8 cellular contexts compared by ENCODE assay signal in the genomic region with DNA sequence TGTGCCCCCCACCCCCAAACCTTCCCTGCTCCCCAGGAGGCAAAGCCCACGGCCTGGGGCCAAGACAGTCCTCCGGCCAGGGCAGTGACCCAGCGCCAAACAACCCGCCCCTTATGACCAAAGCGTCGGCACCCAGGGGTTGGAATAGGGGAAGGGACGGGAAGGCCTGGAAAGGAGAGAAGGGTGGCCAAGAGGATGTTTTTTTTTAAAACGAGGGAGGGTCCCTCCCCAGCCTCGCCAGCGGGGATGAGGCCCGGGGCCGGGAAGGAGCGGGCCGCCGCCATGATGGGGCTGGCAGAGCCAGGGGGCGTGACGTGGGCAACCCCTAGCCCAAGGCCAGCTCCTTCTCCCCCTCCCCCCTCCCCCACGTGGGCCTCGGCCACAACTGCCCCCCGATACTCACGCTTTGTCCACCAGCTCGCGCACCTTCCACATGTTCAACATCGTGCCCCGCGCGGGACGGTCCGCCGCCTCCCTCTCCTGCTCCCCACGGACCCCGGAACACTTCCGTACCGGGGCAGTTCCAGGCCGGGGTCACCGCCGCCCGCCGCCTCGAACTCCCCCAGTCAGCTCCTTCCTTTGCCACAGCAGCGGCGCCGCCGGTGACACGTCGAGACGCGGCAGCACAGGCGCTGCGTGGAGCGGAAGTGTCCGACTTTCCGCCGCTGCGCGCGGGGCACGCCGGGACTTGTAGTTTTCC.
A peak's percentile ranks its signal among the peaks of the same experiment; 100 is the strongest.
DNase-seq lines count a peak whose midpoint lies in the region; ATAC-seq lines count a peak whose summit lies in the region.

A gene (minus strand): TSS at position 619 of the 700 bp plus-strand sequence. CDS start 175 bp downstream, at position 444.

- DNase-seq in Ammon's horn (ENCODE audit: low spot score) (peak; percentile 95), GM19238 (ENCODE audit: insufficient read length, low spot score) (peak; percentile 78), NCI-H69 (lab: John Stamatoyannopoulos, UW) (peak; percentile 95), dedifferentiated amniotic fluid mesenchymal stem cell (ENCODE audit: extremely low spot score) (peak; percentile 89), left kidney (ENCODE audit: low read depth, low spot score) (peak; percentile 96)
- DNase-seq in activated CD4-positive, alpha-beta T cell treated with anti-CD3 and anti-CD28 coated beads, Interleukin-2, amount 50 U/mL, for 24 hours (ENCODE audit: low read depth in 1 of 2, low spot score in 1 of 2) = peak; percentile 70 to 82
- DNase-seq in stimulated activated CD4-positive, alpha-beta T cell treated with anti-CD3 and anti-CD28 coated beads, Interleukin-2, amount 100 ng/mL, for 24 hours = peak; percentile 88 to 91

- ATAC-seq in HG03457 (IDR thresholded peaks at IDR 0.05; ENCODE audit: unreplicated experiment) = peak; percentile 45

Comparison
In these comparisons a context has a peak if more than half of its experiments do, and no peak if none do; other contexts are left out.
1. Peak in every context shown above with its lines: DNase-seq and ATAC-seq.